19 cellular contexts compared by ENCODE assay signal in the genomic region with DNA sequence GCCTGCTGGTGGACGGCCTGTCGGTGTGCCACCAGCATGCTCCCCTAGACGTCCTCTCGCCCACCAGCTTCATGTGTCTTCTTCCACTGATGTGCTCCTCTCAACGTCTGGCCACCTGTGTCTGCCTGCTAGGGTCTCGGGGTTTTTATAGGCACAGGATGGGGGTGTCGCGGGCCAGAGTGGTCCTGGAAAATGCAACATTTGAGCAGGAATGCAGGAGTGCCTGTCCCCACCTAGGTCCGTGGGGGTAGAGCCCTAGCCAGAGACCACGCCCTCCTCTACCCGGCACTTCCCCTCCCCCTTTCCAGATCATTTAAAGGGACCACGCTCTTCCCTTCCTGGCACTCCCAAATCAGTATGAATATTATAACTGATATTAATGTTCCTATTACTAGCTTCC.
"Had no signal": no experiment of that assay in that cellular context is flagged by ENCODE, and none has a peak within 500 bp of the region (broad histone marks: within the 10 kb centered on the region; RNA-seq: fewer than 3 reads in every experiment).

No MANE protein-coding gene starts in this region.

- FAIRE-seq: bronchial epithelial cell, RCC 7860 had no signal

- DNase-seq: activated CD4-positive, alpha-beta T cell treated with anti-CD3 and anti-CD28 coated beads for 48 hours; activated CD4-positive, alpha-beta T cell treated with anti-CD3 and anti-CD28 coated beads, Interleukin-2, amount 50 U/mL, for 4 hours; activated CD4-positive, CD25-positive, alpha-beta regulatory T cell treated with anti-CD3 and anti-CD28 coated beads, Interleukin-2, amount 50 U/mL, for 72 hours; activated CD8-positive, alpha-beta memory T cell treated with anti-CD3 and anti-CD28 coated beads, Interleukin-2, amount 50 U/mL, for 48 hours; activated CD8-positive, alpha-beta T cell treated with anti-CD3 and anti-CD28 coated beads, Interleukin-2, amount 10 ng/mL, durations not matched to agents 7 days and 5 days; activated naive CD4-positive, alpha-beta T cell; activated T-cell treated with anti-CD3 and anti-CD28 coated beads, Interleukin-2, amount 50 U/mL, for 1 hour; aorta; KG1; NCI-H1048; NCI-H146; NCI-H187 treated with DMSO at 0.1 percent for 48 hours; NCI-H2081 treated with DMSO at 0.1 percent for 48 hours; NCI-H446; NCI-H524; SHP77 had no signal

- ATAC-seq: activated CD8-positive, alpha-beta T cell treated with anti-CD3 and anti-CD28 coated beads, Interleukin-2, amount 10 ng/mL, durations not matched to agents 7 days and 5 days; WTC11 had no signal
